In genomic region chr17:39781814-39782213, GRCh38 we compare ENCODE assay signal across 14 cellular contexts. TPM values are rescaled to one million over a fixed set of nuclear protein-coding genes. Genes with fewer than 3 reads are reported as not detected.
A peak's percentile ranks its signal among the peaks of the same experiment; 100 is the strongest.
DNase-seq lines count a peak whose midpoint lies in the region; ATAC-seq and TF ChIP-seq lines count a peak whose summit lies in the region.
"Had no signal": no experiment of that assay in that cellular context is flagged by ENCODE, and none has a peak within 500 bp of the region (broad histone marks: within the 10 kb centered on the region; RNA-seq: fewer than 3 reads in every experiment).

No MANE protein-coding gene starts in this region.

- H3K4me3 ChIP-seq in CD4-positive, alpha-beta memory T cell (ENCODE audit: low read length in 2 of 2): no peak overlapping the region
- H3K4me3 ChIP-seq in HL-60 (replicated peaks; ENCODE audit: insufficient read depth, low read length): no peak overlapping the region

- H3K9me3 ChIP-seq in CD4-positive, alpha-beta memory T cell (ENCODE audit: control insufficient read depth in 1 of 2, low read length in 2 of 2): no peaks in the 10 kb centered on the region

- in situ Hi-C loops in GM13977 (cut with MboI; ENCODE audit: low pct_unique_long_range_greater_than_20kb, low sequenced_read_pairs, unreplicated experiment): no loop called here

- ATAC-seq in activated CD8-positive, alpha-beta T cell treated with anti-CD3 and anti-CD28 coated beads for 36 hours: no peak
- ATAC-seq in naive thymus-derived CD8-positive, alpha-beta T cell: no peak
- no peak for ATAC-seq in HG03025 (IDR thresholded peaks at IDR 0.05; ENCODE audit: low FRiP score, unreplicated experiment)

- H3K9me3 Mint-ChIP-seq in CD4-positive, alpha-beta memory T cell: no peaks in the 10 kb centered on the region
- H3K9me3 Mint-ChIP-seq in activated CD8-positive, alpha-beta T cell treated with anti-CD3 and anti-CD28 coated beads for 36 hours: no peaks in the 10 kb centered on the region
- H3K9me3 Mint-ChIP-seq in naive thymus-derived CD8-positive, alpha-beta T cell: no peaks in the 10 kb centered on the region

- peaks cover 81% of the 10 kb centered on the region for H3K4me1 ChIP-seq in CD4-positive, alpha-beta memory T cell (ENCODE audit: insufficient read depth, low read length)

- CTCF ChIA-PET in CD4-positive, alpha-beta memory T cell (lab: Charles Lee; ENCODE audit: partially characterized antibody): interaction anchor here (1.0 to 5.4 kb wide), 11 partner anchors 8 to 163 kb away, joined by 3 to 43 read pairs (median 11); partner anchors contain the start of gene IKZF3
- CTCF ChIA-PET in activated CD8-positive, alpha-beta T cell treated with anti-CD3 and anti-CD28 coated beads for 36 hours (lab: Charles Lee): interaction anchor here (1.3 kb wide), 2 partner anchors 80 to 163 kb away, joined by 4 read pairs; no protein-coding TSS in a partner anchor
- CTCF ChIA-PET in HEK293T (lab: Yijun Ruan, JAX): interaction anchor here (0.7 kb wide), 1 partner anchor 10 kb away, joined by 4 read pairs; no protein-coding TSS in a partner anchor

- H3K27me3 Mint-ChIP-seq in CD4-positive, alpha-beta memory T cell: no peaks in the 10 kb centered on the region
- no peaks in the 10 kb centered on the region for H3K27me3 Mint-ChIP-seq in activated CD8-positive, alpha-beta T cell treated with anti-CD3 and anti-CD28 coated beads for 36 hours
- no peaks in the 10 kb centered on the region for H3K27me3 Mint-ChIP-seq in naive thymus-derived CD8-positive, alpha-beta T cell

- intact Hi-C loops in CD4-positive, alpha-beta memory T cell (cut with micrococcal nuclease): loop anchor here (1.0 kb wide), 1 partner anchor 9 kb away; no protein-coding TSS in a partner anchor
- intact Hi-C loops in activated CD8-positive, alpha-beta T cell treated with anti-CD3 and anti-CD28 coated beads for 36 hours (cut with micrococcal nuclease): no loop called here

- peak overlapping the region; percentile 87 to 95 (median 90) for H3K27ac Mint-ChIP-seq in CD4-positive, alpha-beta memory T cell
- peak overlapping the region; percentile 61 for H3K27ac Mint-ChIP-seq in activated CD8-positive, alpha-beta T cell treated with anti-CD3 and anti-CD28 coated beads for 36 hours
- peak overlapping the region; percentile 66 to 98 (median 88) for H3K27ac Mint-ChIP-seq in naive thymus-derived CD8-positive, alpha-beta T cell

- TF ChIP-seq CTCF in HL-60 (IDR thresholded peaks at IDR 0.05; ENCODE audit: insufficient read depth, low read length) (no peak), GM13977 (IDR thresholded peaks at IDR 0.05; ENCODE audit: extremely low read depth, insufficient read depth, missing control alignments) (no peak)
- TF ChIP-seq CTCF in activated CD8-positive, alpha-beta T cell treated with anti-CD3 and anti-CD28 coated beads for 36 hours (IDR thresholded peaks at IDR 0.05): no peak

- peak overlapping the region; percentile 12 for H3K27ac ChIP-seq in CD4-positive, alpha-beta memory T cell (ENCODE audit: low read depth, low read length)
- peak overlapping the region; percentile 64 for H3K27ac ChIP-seq in HL-60 (replicated peaks)

- no peaks in the 10 kb centered on the region for H3K36me3 ChIP-seq in CD4-positive, alpha-beta memory T cell (ENCODE audit: insufficient read depth, low read length)

- no peak for DNase-seq in CD4-positive, alpha-beta memory T cell
- no peak for DNase-seq in HL-60 (ENCODE audit: low read depth in 1 of 2, low spot score in 1 of 2)
- no peak for DNase-seq in activated CD8-positive, alpha-beta T cell treated with anti-CD3 and anti-CD28 coated beads for 36 hours
- DNase-seq in naive thymus-derived CD8-positive, alpha-beta T cell: no peak
- no peak for DNase-seq in GM13977 (ENCODE audit: low spot score)
- DNase-seq in islet precursor cell: no peak
- no peak for DNase-seq in HEK293T (ENCODE audit: extremely low spot score)
- DNase-seq: anterior cingulate cortex, mesendoderm, NCI-H187, NCI-H524 treated with DMSO at 0.1 percent for 48 hours, nucleus accumbens had no signal

- H3K36me3 Mint-ChIP-seq in CD4-positive, alpha-beta memory T cell: peaks cover 31 to 40% of the 10 kb centered on the region in 2 donors
- peaks cover 52% of the 10 kb centered on the region for H3K36me3 Mint-ChIP-seq in activated CD8-positive, alpha-beta T cell treated with anti-CD3 and anti-CD28 coated beads for 36 hours (ENCODE audit: low read depth)
- peaks cover 9 to 66% (median 24%) of the 10 kb centered on the region in 3 donors for H3K36me3 Mint-ChIP-seq in naive thymus-derived CD8-positive, alpha-beta T cell

- POLR2A ChIA-PET in CD4-positive, alpha-beta memory T cell (lab: Charles Lee; ENCODE audit: partially characterized antibody): interaction anchor here (0.6 to 12.5 kb wide), 11 partner anchors 9 to 81 kb away, joined by 3 to 174 read pairs (median 30); partner anchors contain the start of gene IKZF3
- POLR2A ChIA-PET in activated CD8-positive, alpha-beta T cell treated with anti-CD3 and anti-CD28 coated beads for 36 hours (lab: Charles Lee): interaction anchor here (0.8 to 1.6 kb wide), 5 partner anchors 10 to 38 kb away, joined by 3 to 6 read pairs (median 4); no protein-coding TSS in a partner anchor
- POLR2A ChIA-PET in naive thymus-derived CD8-positive, alpha-beta T cell (lab: Charles Lee): interaction anchor here (0.9 to 3.1 kb wide), 6 partner anchors 10 to 83 kb away, joined by 3 to 24 read pairs (median 4); no protein-coding TSS in a partner anchor
- POLR2A ChIA-PET in HEK293T (lab: Yijun Ruan, JAX): no interaction called here

- H3K4me1 Mint-ChIP-seq in CD4-positive, alpha-beta memory T cell: peaks cover 41 to 82% (median 61%) of the 10 kb centered on the region in 4 donors
- H3K4me1 Mint-ChIP-seq in activated CD8-positive, alpha-beta T cell treated with anti-CD3 and anti-CD28 coated beads for 36 hours (ENCODE audit: low read depth): peaks cover 64% of the 10 kb centered on the region
- H3K4me1 Mint-ChIP-seq in naive thymus-derived CD8-positive, alpha-beta T cell: peaks cover 35 to 90% (median 75%) of the 10 kb centered on the region in 4 donors

- H3K27me3 ChIP-seq in CD4-positive, alpha-beta memory T cell (ENCODE audit: insufficient read depth, low read length): no peaks in the 10 kb centered on the region
- H3K27me3 ChIP-seq in HL-60 (ENCODE audit: insufficient read depth, poor library complexity, severe bottlenecking): no peaks in the 10 kb centered on the region

- H3K4me3 Mint-ChIP-seq in CD4-positive, alpha-beta memory T cell: peak overlapping the region in 6 of 8 donors; percentile 32 to 72 (median 63)
- no peak overlapping the region for H3K4me3 Mint-ChIP-seq in activated CD8-positive, alpha-beta T cell treated with anti-CD3 and anti-CD28 coated beads for 36 hours
- peak overlapping the region in 8 of 10 donors; percentile 2 to 69 (median 38) for H3K4me3 Mint-ChIP-seq in naive thymus-derived CD8-positive, alpha-beta T cell

TF ChIP-seq in HEK293T, 16 proteins besides CTCF, POLR2A, EP300 and RAD21:
- no peak for TF ChIP-seq FOXK2 (IDR thresholded peaks at IDR 0.05)
- no peak for TF ChIP-seq L3MBTL2 (conservative IDR thresholded peaks at IDR 0.05)
- no peak for TF ChIP-seq ELF4 (IDR thresholded peaks at IDR 0.05)
- no peak for TF ChIP-seq SP1 (IDR thresholded peaks at IDR 0.05)
- TF ChIP-seq CTBP1 (IDR thresholded peaks at IDR 0.05; ENCODE audit: borderline replicate concordance): no peak
- TF ChIP-seq ARNT (IDR thresholded peaks at IDR 0.05): no peak
- TF ChIP-seq BHLHE40 (IDR thresholded peaks at IDR 0.05; ENCODE audit: borderline replicate concordance): no peak
- no peak for TF ChIP-seq FOXA1 (IDR thresholded peaks at IDR 0.05)
- TF ChIP-seq LEF1 (IDR thresholded peaks at IDR 0.05; ENCODE audit: borderline replicate concordance): no peak
- no peak for TF ChIP-seq NFRKB (IDR thresholded peaks at IDR 0.05)
- TF ChIP-seq SUZ12 (IDR thresholded peaks at IDR 0.05): no peak
- no peak for TF ChIP-seq HDGF (IDR thresholded peaks at IDR 0.05; ENCODE audit: borderline replicate concordance)
- no peak for TF ChIP-seq FOXM1 (IDR thresholded peaks at IDR 0.05; ENCODE audit: borderline replicate concordance)
- TF ChIP-seq, protein P1, sequence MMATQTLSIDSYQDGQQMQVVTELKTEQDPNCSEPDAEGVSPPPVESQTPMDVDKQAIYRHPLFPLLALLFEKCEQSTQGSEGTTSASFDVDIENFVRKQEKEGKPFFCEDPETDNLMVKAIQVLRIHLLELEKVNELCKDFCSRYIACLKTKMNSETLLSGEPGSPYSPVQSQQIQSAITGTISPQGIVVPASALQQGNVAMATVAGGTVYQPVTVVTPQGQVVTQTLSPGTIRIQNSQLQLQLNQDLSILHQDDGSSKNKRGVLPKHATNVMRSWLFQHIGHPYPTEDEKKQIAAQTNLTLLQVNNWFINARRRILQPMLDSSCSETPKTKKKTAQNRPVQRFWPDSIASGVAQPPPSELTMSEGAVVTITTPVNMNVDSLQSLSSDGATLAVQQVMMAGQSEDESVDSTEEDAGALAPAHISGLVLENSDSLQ (IDR thresholded peaks at IDR 0.05): no peak
- no peak for TF ChIP-seq TARDBP (IDR thresholded peaks at IDR 0.05)
- no peak for TF ChIP-seq ZNF384 (IDR thresholded peaks at IDR 0.05)

RNA-seq across cellular contexts. Expression of gene GRB7, which starts 44.1 kb away (rescaled TPM):
- total RNA-seq in CD4-positive, alpha-beta memory T cell: not detected
- not detected for polyA plus RNA-seq in CD4-positive, alpha-beta memory T cell
- 1 to 10 TPM in 1 of 2 experiments, not detected in 1; 1.2 TPM for total RNA-seq in activated CD8-positive, alpha-beta T cell treated with anti-CD3 and anti-CD28 coated beads for 36 hours
- total RNA-seq in naive thymus-derived CD8-positive, alpha-beta T cell: not detected
- not detected for polyA plus RNA-seq in naive thymus-derived CD8-positive, alpha-beta T cell
- total RNA-seq: RPMI7951 had no signal

RNA-seq across cellular contexts. Expression of gene MIEN1, which starts 51.5 kb away (rescaled TPM):
- 10 to 100 TPM; 35.8 TPM for total RNA-seq in CD4-positive, alpha-beta memory T cell
- 10 to 100 TPM; 90.8 to 96.6 TPM for polyA plus RNA-seq in CD4-positive, alpha-beta memory T cell
- 10 to 100 TPM; 32.5 to 34.0 TPM for total RNA-seq in activated CD8-positive, alpha-beta T cell treated with anti-CD3 and anti-CD28 coated beads for 36 hours
- total RNA-seq in naive thymus-derived CD8-positive, alpha-beta T cell: 10 to 100 TPM; 28.9 to 33.2 TPM
- 10 to 100 TPM; 75.6 to 81.6 (median 76.7) TPM for polyA plus RNA-seq in naive thymus-derived CD8-positive, alpha-beta T cell
